ENCODE assay signal across 21 cellular contexts in genomic region chr4:141023051-141023450, GRCh38.
"Had no signal": no experiment of that assay in that cellular context is flagged by ENCODE, and none has a peak within 500 bp of the region (broad histone marks: within the 10 kb centered on the region; RNA-seq: fewer than 3 reads in every experiment).

No MANE protein-coding gene starts in this region.

- H3K4me1 ChIP-seq: colonic mucosa, lower lobe of right lung had no signal

- H3K4me3 ChIP-seq: colonic mucosa, esophagus squamous epithelium, gastrocnemius medialis, heart right ventricle, left lung, lower lobe of right lung, mucosa of descending colon had no signal

- H3K36me3 ChIP-seq: colonic mucosa, esophagus squamous epithelium, gastrocnemius medialis, heart right ventricle, left lung, lower lobe of right lung had no signal

- DNase-seq: colonic mucosa; cortex of kidney; effector CD8-positive, alpha-beta T cell; effector memory CD8-positive, alpha-beta T cell; endodermal cell; erythroblast; esophagus squamous epithelium; foreskin melanocyte; gastrocnemius medialis; glutamatergic neuron; head of caudate nucleus; heart right ventricle; hippocampal formation; left cardiac atrium; left lung; left ventricle myocardium superior; lower lobe of right lung; mesenchymal stem cell; mucosa of descending colon had no signal

- ATAC-seq: effector memory CD8-positive, alpha-beta T cell; esophagus mucosa; gastrocnemius medialis; heart right ventricle; left cardiac atrium; left lung; left ventricle myocardium superior; lower lobe of right lung; mucosa of descending colon had no signal

- H3K27me3 ChIP-seq: colonic mucosa, esophagus squamous epithelium, gastrocnemius medialis, heart right ventricle, left lung had no signal

- H3K9me3 ChIP-seq: colonic mucosa, esophagus squamous epithelium, gastrocnemius medialis, left lung, lower lobe of right lung, mucosa of descending colon had no signal

- H3K27ac ChIP-seq: colonic mucosa, epithelial cell of prostate, esophagus squamous epithelium, gastrocnemius medialis, left lung, lower lobe of right lung had no signal
